Comparison of ENCODE assay signal across 7 cellular contexts in genomic region chr13:71028884-71029283, GRCh38.
"Had no signal": no experiment of that assay in that cellular context is flagged by ENCODE, and none has a peak within 500 bp of the region (broad histone marks: within the 10 kb centered on the region; RNA-seq: fewer than 3 reads in every experiment).

No MANE protein-coding gene starts in this region.

- H3K4me2 ChIP-seq: KMS-11 had no signal

- H3K27me3 Mint-ChIP-seq: IgD-negative memory B cell had no signal

- H3K4me3 Mint-ChIP-seq: IgD-negative memory B cell had no signal

- H3K4me3 ChIP-seq: K562 had no signal

- DNase-seq: IMR-90, KBM-7, KG1 had no signal

- H3K9ac ChIP-seq: KMS-11 had no signal

- H3K36me3 Mint-ChIP-seq: IgD-negative memory B cell had no signal

- H3K27ac Mint-ChIP-seq: IgD-negative memory B cell had no signal

- H3K27ac ChIP-seq: HL-60, KMS-11 had no signal
